ENCODE assay signal across 22 cellular contexts in genomic region chr10:71484352-71484751, GRCh38.
DNase-seq lines count a peak whose midpoint lies in the region; ATAC-seq, FAIRE-seq and TF ChIP-seq lines count a peak whose summit lies in the region.
"Had no signal": no experiment of that assay in that cellular context is flagged by ENCODE, and none has a peak within 500 bp of the region (broad histone marks: within the 10 kb centered on the region; RNA-seq: fewer than 3 reads in every experiment).

No MANE protein-coding gene starts in this region.

- H3K36me3 Mint-ChIP-seq in osteocyte (ENCODE audit: unreplicated experiment) = no peaks in the 10 kb centered on the region
- H3K36me3 Mint-ChIP-seq in activated naive CD8-positive, alpha-beta T cell treated with anti-CD3 and anti-CD28 coated beads for 36 hours = no peaks in the 10 kb centered on the region

- no peak for FAIRE-seq in GM12892 (lab: Jason Lieb, UNC)
- FAIRE-seq: GM12878, GM18507 had no signal

- no peak overlapping the region for H3K4me3 Mint-ChIP-seq in osteocyte (ENCODE audit: unreplicated experiment)
- H3K4me3 Mint-ChIP-seq in activated naive CD8-positive, alpha-beta T cell treated with anti-CD3 and anti-CD28 coated beads for 36 hours = no peak overlapping the region

- H3K36me3 ChIP-seq in right atrium auricular region (no peaks in the 10 kb centered on the region), heart right ventricle (no peaks in the 10 kb centered on the region)
- H3K36me3 ChIP-seq: BLaER1 had no signal

- WGBS in heart right ventricle, 2 donors = 28 to 33% methylated on average over 7 of the region's 7 CpGs

- H3K9me3 Mint-ChIP-seq in osteocyte (ENCODE audit: unreplicated experiment) = peaks cover 5% of the 10 kb centered on the region
- H3K9me3 Mint-ChIP-seq in activated naive CD8-positive, alpha-beta T cell treated with anti-CD3 and anti-CD28 coated beads for 36 hours = peaks cover 7% of the 10 kb centered on the region

- no peak for TF ChIP-seq POLR2A in GM12892 (IDR thresholded peaks at IDR 0.05; ENCODE audit: low read depth, low read length)

- H3K4me1 ChIP-seq in right atrium auricular region (no peaks in the 10 kb centered on the region), heart right ventricle (peaks cover 0 to 9% (median 7%) of the 10 kb centered on the region in 9 donors)

- H3K27ac ChIP-seq in right atrium auricular region = no peak overlapping the region
- H3K27ac ChIP-seq in heart right ventricle = no peak overlapping the region
- H3K27ac ChIP-seq: BLaER1 had no signal

- H3K27ac Mint-ChIP-seq in osteocyte (ENCODE audit: unreplicated experiment) = no peak overlapping the region
- no peak overlapping the region for H3K27ac Mint-ChIP-seq in activated naive CD8-positive, alpha-beta T cell treated with anti-CD3 and anti-CD28 coated beads for 36 hours

- intact Hi-C loops in Right ventricle myocardium inferior (cut with DNase I) = loop anchor here (2.0 kb wide), 1 partner anchor 166 kb away; the partner anchor contains the start of gene SLC29A3
- intact Hi-C loops in heart right ventricle (cut with DNase I) = loop anchor here in 7 of 10 donors (1.0 to 10.0 kb wide), 6 partner anchors 86 to 210 kb away; partner anchors contain the start of genes CDH23 (in 3 of the 7) and SLC29A3 (in 1 of the 7)

- DNase-seq in Right ventricle myocardium inferior (ENCODE audit: missing footprints) = no peak
- DNase-seq in right atrium auricular region (ENCODE audit: low spot score) = no peak
- peak in 1 of 2 donors; percentile 48 for DNase-seq in heart right ventricle
- DNase-seq in myocyte (ENCODE audit: low read depth) = peak; percentile 1
- DNase-seq in GM12892 (ENCODE audit: insufficient read length) = no peak
- no peak for DNase-seq in osteocyte (ENCODE audit: extremely low spot score, unreplicated experiment)
- DNase-seq in NCI-H1694 treated with DMSO at 0.1 percent for 48 hours (lab: John Stamatoyannopoulos, UW) = no peak
- no peak for DNase-seq in activated naive CD8-positive, alpha-beta T cell treated with anti-CD3 and anti-CD28 coated beads for 36 hours
- DNase-seq: 8988T, DMS79 treated with DMSO at 0.1 percent for 48 hours, GOT3, IMR-90, Kasumi-1, MM.1S, NCI-H1105 treated with DMSO at 0.1 percent for 48 hours, NCI-H187, NCI-H2171, NCI-H446, OCI-M1 had no signal

- no peaks in the 10 kb centered on the region for H3K4me1 Mint-ChIP-seq in osteocyte (ENCODE audit: unreplicated experiment)
- no peaks in the 10 kb centered on the region for H3K4me1 Mint-ChIP-seq in activated naive CD8-positive, alpha-beta T cell treated with anti-CD3 and anti-CD28 coated beads for 36 hours

- H3K9me3 ChIP-seq in right atrium auricular region = peaks cover 0 to 15% of the 10 kb centered on the region in 2 donors
- peaks cover 0 to 17% (median 7%) of the 10 kb centered on the region in 11 donors for H3K9me3 ChIP-seq in heart right ventricle

- TF ChIP-seq CTCF in right atrium auricular region (IDR thresholded peaks at IDR 0.05) = peak in 1 of 2 donors; percentile 41
- TF ChIP-seq CTCF in heart right ventricle (IDR thresholded peaks at IDR 0.05) = peak in 8 of 9 donors; percentile 11 to 52 (median 42)
- TF ChIP-seq CTCF in osteocyte (IDR thresholded peaks at IDR 0.05) = no peak

- ATAC-seq in Right ventricle myocardium inferior = peak; percentile 83
- peak; percentile 47 to 89 (median 78) for ATAC-seq in heart right ventricle
- ATAC-seq: GM12878 had no signal

- H3K4me3 ChIP-seq in right atrium auricular region (no peak overlapping the region), heart right ventricle (no peak overlapping the region)
- H3K4me3 ChIP-seq: BLaER1, GM12878 had no signal

- H3K27me3 Mint-ChIP-seq in osteocyte (ENCODE audit: unreplicated experiment) = peaks cover 26% of the 10 kb centered on the region
- H3K27me3 Mint-ChIP-seq in activated naive CD8-positive, alpha-beta T cell treated with anti-CD3 and anti-CD28 coated beads for 36 hours = no peaks in the 10 kb centered on the region

- H3K27me3 ChIP-seq in right atrium auricular region (no peaks in the 10 kb centered on the region), heart right ventricle (no peaks in the 10 kb centered on the region)
- H3K27me3 ChIP-seq: BLaER1 had no signal
